Comparison of ENCODE assay signal across 22 cellular contexts in genomic region chr11:94910779-94911178, GRCh38.
A peak's percentile ranks its signal among the peaks of the same experiment; 100 is the strongest.
DNase-seq lines count a peak whose midpoint lies in the region; ATAC-seq, FAIRE-seq and TF ChIP-seq lines count a peak whose summit lies in the region.
"Had no signal": no experiment of that assay in that cellular context is flagged by ENCODE, and none has a peak within 500 bp of the region (broad histone marks: within the 10 kb centered on the region; RNA-seq: fewer than 3 reads in every experiment).

No MANE protein-coding gene starts in this region.

- TF ChIP-seq CTCF in astrocyte of the spinal cord (IDR thresholded peaks at IDR 0.05; ENCODE audit: low read depth, low read length) (no peak), coronary artery (IDR thresholded peaks at IDR 0.05) (no peak)

- ATAC-seq in GM18520 (IDR thresholded peaks at IDR 0.05; ENCODE audit: unreplicated experiment) (no peak), GM19455 (IDR thresholded peaks at IDR 0.05; ENCODE audit: unreplicated experiment) (no peak)
- ATAC-seq: T-cell had no signal

- H3K4me3 ChIP-seq in astrocyte of the spinal cord (ENCODE audit: low read depth, low read length) (no peak overlapping the region), coronary artery (no peak overlapping the region)
- H3K4me3 ChIP-seq: BLaER1 treated with 17β-estradiol and CSF1 and Interleukin-3, amounts not matched to agents 10 nM and 100 nM; tibial artery had no signal

- peak; percentile 87 for DNase-seq in GM03348 (ENCODE audit: low spot score)
- peak; percentile 48 for DNase-seq in astrocyte of the spinal cord (ENCODE audit: low read depth, low spot score)
- DNase-seq in fibroblast of the conjunctiva (ENCODE audit: low read depth): peak; percentile 49
- no peak for DNase-seq in coronary artery (ENCODE audit: low spot score)
- DNase-seq in H54 (ENCODE audit: insufficient read length, low spot score): no peak
- DNase-seq: activated CD4-positive, alpha-beta T cell treated with anti-CD3 and anti-CD28 coated beads for 4 hours; activated naive CD8-positive, alpha-beta T cell treated with anti-CD3 and anti-CD28 coated beads, Interleukin-2, amount 10 ng/mL, durations not matched to agents 7 days and 5 days; GF-D8; NCI-H1092; NCI-H2029; NCI-H226; nephron progenitor cell; SHP77; stimulated activated CD4-positive, alpha-beta T cell treated with anti-CD3 and anti-CD28 coated beads, Interleukin-2, amount 100 ng/mL, for 24 hours; stimulated activated naive CD4-positive, alpha-beta T cell; T-cell; tibial artery had no signal

- no peak overlapping the region for H3K27ac ChIP-seq in coronary artery
- H3K27ac ChIP-seq: BLaER1 treated with 17β-estradiol and CSF1 and Interleukin-3, amounts not matched to agents 10 nM and 100 nM; tibial artery had no signal

- FAIRE-seq in H54 (lab: Jason Lieb, UNC): no peak
- FAIRE-seq: bronchial epithelial cell, GM12891 had no signal

- TF ChIP-seq POLR2A in H54 (IDR thresholded peaks at IDR 0.05; ENCODE audit: low read depth, low read length): no peak

- in situ Hi-C loops in astrocyte of the spinal cord (cut with HindIII; ENCODE audit: low sequenced_read_pairs): no loop called here

Comparison
In these comparisons a context has a peak if more than half of its experiments do, and no peak if none do; other contexts are left out.
1. DNase-seq: peak in GM03348 (single experiment), astrocyte of the spinal cord (single experiment) and fibroblast of the conjunctiva (single experiment); none in coronary artery (single experiment) and H54 (single experiment).